ENCODE assay signal across 1 cellular context in the genomic region with DNA sequence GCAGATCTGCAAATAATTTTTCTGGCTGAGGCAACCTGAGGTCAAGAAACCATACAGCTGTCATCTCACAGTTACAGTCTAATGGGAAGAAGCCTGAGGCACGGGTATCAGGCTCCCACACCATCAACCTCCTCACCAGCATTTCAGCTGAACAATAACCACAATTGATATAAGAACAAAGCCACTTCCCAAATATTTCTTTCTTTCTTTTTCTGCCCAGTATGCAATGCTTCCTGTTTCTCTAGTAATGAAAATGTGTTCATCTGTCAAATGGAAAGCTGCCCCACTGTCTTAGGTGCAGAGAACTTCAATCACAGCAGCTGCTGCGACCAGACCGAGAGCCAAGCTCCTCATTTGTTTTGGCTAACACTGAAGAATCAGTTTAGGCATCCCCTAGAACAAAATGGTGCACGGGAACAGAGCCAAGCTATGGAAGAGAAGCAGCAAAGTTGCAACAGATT.
TF ChIP-seq lines count a peak whose summit lies in the region.

No MANE protein-coding gene starts in this region.

TF ChIP-seq in IMR-90, 13 proteins besides CTCF, POLR2A, EP300 and RAD21:
- TF ChIP-seq, protein P1, sequence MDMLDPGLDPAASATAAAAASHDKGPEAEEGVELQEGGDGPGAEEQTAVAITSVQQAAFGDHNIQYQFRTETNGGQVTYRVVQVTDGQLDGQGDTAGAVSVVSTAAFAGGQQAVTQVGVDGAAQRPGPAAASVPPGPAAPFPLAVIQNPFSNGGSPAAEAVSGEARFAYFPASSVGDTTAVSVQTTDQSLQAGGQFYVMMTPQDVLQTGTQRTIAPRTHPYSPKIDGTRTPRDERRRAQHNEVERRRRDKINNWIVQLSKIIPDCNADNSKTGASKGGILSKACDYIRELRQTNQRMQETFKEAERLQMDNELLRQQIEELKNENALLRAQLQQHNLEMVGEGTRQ (IDR thresholded peaks at IDR 0.05; ENCODE audit: low read depth, low read length) = no peak
- TF ChIP-seq CHD1 (IDR thresholded peaks at IDR 0.05; ENCODE audit: low read depth, low read length) (no peak), NFE2L2 (IDR thresholded peaks at IDR 0.05; ENCODE audit: low read depth, low read length) (no peak)
